10 cellular contexts compared by ENCODE assay signal in the genomic region with DNA sequence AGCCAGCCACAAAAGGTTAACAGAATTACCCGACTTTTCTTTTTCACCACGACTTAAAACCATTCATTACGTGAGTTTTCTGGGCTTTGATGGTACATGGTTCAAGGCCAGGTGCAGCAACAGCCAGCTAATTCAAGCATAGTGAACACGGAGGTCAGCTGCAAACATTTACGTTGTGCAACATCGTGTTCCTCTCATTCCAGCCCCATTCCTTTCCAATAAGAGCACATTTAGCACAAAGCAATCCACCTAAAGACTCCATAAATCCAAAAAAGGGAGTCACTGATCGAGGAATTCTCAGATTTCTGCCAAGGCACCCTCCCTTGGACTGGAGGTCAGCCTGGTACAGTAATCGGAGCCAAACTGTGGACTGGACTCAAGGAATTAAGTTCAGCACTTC. TPM values are rescaled to one million over a fixed set of nuclear protein-coding genes. Genes with fewer than 3 reads are reported as not detected.
DNase-seq lines count a peak whose midpoint lies in the region; ATAC-seq and TF ChIP-seq lines count a peak whose summit lies in the region.
"Had no signal": no experiment of that assay in that cellular context is flagged by ENCODE, and none has a peak within 500 bp of the region (broad histone marks: within the 10 kb centered on the region; RNA-seq: fewer than 3 reads in every experiment).

No MANE protein-coding gene starts in this region.

- peak overlapping the region; percentile 94 for H3K27ac Mint-ChIP-seq in mesothelial cell of epicardium
- H3K27ac Mint-ChIP-seq: IgD-negative memory B cell had no signal

- CTCF ChIA-PET in AG04450 (lab: Charles Lee) = interaction anchor here (1.0 to 1.9 kb wide), 4 partner anchors 15 to 418 kb away, joined by 3 to 6 read pairs (median 4); no protein-coding TSS in a partner anchor

- no peaks in the 10 kb centered on the region for H3K9me3 ChIP-seq in AG04450 (ENCODE audit: control insufficient read depth, insufficient read depth, low read length)

- POLR2A ChIA-PET in AG04450 (lab: Yijun Ruan, JAX) = interaction anchor here (0.7 to 3.0 kb wide), 6 partner anchors 15 to 404 kb away, joined by 3 to 16 read pairs (median 5); a partner anchor contains a TSS

- in situ Hi-C loops in KBM-7 (cut with MboI; ENCODE audit: low pct_unique_long_range_greater_than_20kb, low sequenced_read_pairs) = no loop called here

- H3K36me3 Mint-ChIP-seq in mesothelial cell of epicardium = peaks cover 12% of the 10 kb centered on the region
- H3K36me3 Mint-ChIP-seq: IgD-negative memory B cell had no signal

- no peaks in the 10 kb centered on the region for H3K9me3 Mint-ChIP-seq in mesothelial cell of epicardium
- H3K9me3 Mint-ChIP-seq: IgD-negative memory B cell had no signal

- no peaks in the 10 kb centered on the region for H3K27me3 ChIP-seq in AG04450 (ENCODE audit: control insufficient read depth, insufficient read depth, low read length)

- H3K27me3 Mint-ChIP-seq in mesothelial cell of epicardium (ENCODE audit: low read depth) = no peaks in the 10 kb centered on the region

- H3K4me3 Mint-ChIP-seq in mesothelial cell of epicardium = peak overlapping the region; percentile 50
- H3K4me3 Mint-ChIP-seq: IgD-negative memory B cell had no signal

- no peak overlapping the region; the same call in 1 of the 2 replicates for H3K4me3 ChIP-seq in AG04450 (ENCODE audit: low read depth, low read length)
- no peak overlapping the region for H3K4me3 ChIP-seq in HFF-Myc (replicated peaks; ENCODE audit: low read depth, low read length)
- H3K4me3 ChIP-seq in cardiac fibroblast (replicated peaks in 1 of 2; ENCODE audit: low read depth in 2 of 2, low read length in 2 of 2) = no peak overlapping the region

- H3K4me1 Mint-ChIP-seq in mesothelial cell of epicardium = peaks cover 94% of the 10 kb centered on the region

- H3K27ac ChIP-seq in AG04450 (ENCODE audit: low read depth, low read length) = peak overlapping the region; percentile 68

- ATAC-seq in HG02870 (IDR thresholded peaks at IDR 0.05; ENCODE audit: unreplicated experiment) (no peak), HG02938 (IDR thresholded peaks at IDR 0.05; ENCODE audit: unreplicated experiment) (no peak)

- no peak for TF ChIP-seq CTCF in AG04450 (IDR thresholded peaks at IDR 0.05; ENCODE audit: low read depth, low read length)
- TF ChIP-seq CTCF in HFF-Myc (IDR thresholded peaks at IDR 0.05; ENCODE audit: low read depth, low read length, missing control alignments) = no peak
- TF ChIP-seq CTCF in cardiac fibroblast (IDR thresholded peaks at IDR 0.05; ENCODE audit: low read depth, low read length) = no peak
- no peak for TF ChIP-seq CTCF in mesothelial cell of epicardium (IDR thresholded peaks at IDR 0.05; ENCODE audit: unreplicated experiment)

- peak; percentile 88 for DNase-seq in AG04450 (ENCODE audit: low read depth, low spot score)
- peak; percentile 88 for DNase-seq in HFF-Myc (ENCODE audit: extremely low read depth, low read depth)
- peak; percentile 88 to 91 for DNase-seq in cardiac fibroblast (ENCODE audit: low read depth in 2 of 2)
- DNase-seq in mesothelial cell of epicardium (ENCODE audit: low spot score in 2 of 2, unreplicated experiment in 2 of 2) = no peak
- no peak for DNase-seq in KBM-7
- no peak for DNase-seq in stimulated activated CD4-positive, alpha-beta T cell treated with anti-CD3 and anti-CD28 coated beads, Interleukin-2, amount 100 ng/mL, for 24 hours
- DNase-seq: occipital lobe had no signal

RNA-seq across cellular contexts. Expression of a gene that starts 14.4 kb away (rescaled TPM):
- 223 and 329 TPM in 2 replicates for polyA plus RNA-seq in AG04450 (2011; rRNA removed)
- 115 and 174 TPM in 2 replicates for polyA minus RNA-seq in AG04450 (2011; rRNA and poly(A)+ RNA removed)
- total RNA-seq in mesothelial cell of epicardium = 756 to 790 TPM (median 778 TPM) in 3 replicates

Comparison
In these comparisons a context has a peak if more than half of its experiments do, and no peak if none do; other contexts are left out.
1. DNase-seq: peak in AG04450 (single experiment), HFF-Myc (single experiment) and cardiac fibroblast (2 of 2); none in mesothelial cell of epicardium (0 of 2), KBM-7 (single experiment) and stimulated activated CD4-positive, alpha-beta T cell treated with anti-CD3 and anti-CD28 coated beads, Interleukin-2, amount 100 ng/mL, for 24 hours (0 of 2).